ENCODE assay signal across 8 cellular contexts in the genomic region with DNA sequence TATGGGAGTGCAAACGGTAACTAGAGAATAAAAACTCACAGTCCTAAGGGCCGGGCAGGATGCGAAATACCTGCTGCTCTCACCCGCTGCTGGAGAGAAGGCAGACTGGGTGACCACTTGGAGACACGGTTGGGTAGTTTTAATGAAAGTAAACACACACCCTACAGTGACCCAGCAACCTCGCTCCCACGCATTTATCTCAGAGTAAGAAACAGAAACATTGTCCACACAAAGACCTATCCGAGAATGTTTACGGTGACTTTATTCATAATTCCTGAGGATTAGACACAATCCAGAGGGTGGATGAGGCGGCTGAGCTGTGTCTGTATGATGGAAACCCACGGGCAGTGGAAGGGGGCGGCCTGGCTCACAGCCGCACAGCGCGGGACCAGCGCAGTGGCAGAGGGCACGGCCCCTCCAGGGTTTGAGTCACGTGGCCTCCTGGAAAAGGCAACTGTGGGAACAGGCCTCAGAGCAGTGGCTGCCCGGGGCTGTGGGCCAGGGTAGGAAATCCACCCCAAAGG.
DNase-seq lines count a peak whose midpoint lies in the region; ATAC-seq and TF ChIP-seq lines count a peak whose summit lies in the region.

No MANE protein-coding gene starts in this region.

- H3K27me3 ChIP-seq in OCI-LY1 (ENCODE audit: insufficient read depth, low read length) = peaks cover 4% of the 10 kb centered on the region; the same call in 1 of the 2 replicates
- no peaks in the 10 kb centered on the region for H3K27me3 ChIP-seq in psoas muscle (ENCODE audit: insufficient read depth in 3 of 3, low read length in 2 of 3)

- H3K4me1 ChIP-seq in HEK293 (ENCODE audit: control insufficient read depth, insufficient read depth, low read length) = no peaks in the 10 kb centered on the region
- H3K4me1 ChIP-seq in OCI-LY1 (ENCODE audit: insufficient read depth, low read length, severe bottlenecking) = peaks cover 56% of the 10 kb centered on the region
- H3K4me1 ChIP-seq in psoas muscle = peaks cover 10% of the 10 kb centered on the region

- DNase-seq in nephron progenitor cell (no peak), psoas muscle (no peak), epidermal melanocyte (ENCODE audit: insufficient read length, low spot score) (no peak), anterior cingulate cortex (lab: John Stamatoyannopoulos, UW) (no peak)
- no peak for DNase-seq in activated CD8-positive, alpha-beta memory T cell treated with anti-CD3 and anti-CD28 coated beads, Interleukin-2, amount 50 U/mL, for 48 hours

- H3K4me3 ChIP-seq in HEK293 (ENCODE audit: low read depth, low read length) (no peak overlapping the region), OCI-LY1 (ENCODE audit: low read depth, low read length, poor library complexity, severe bottlenecking) (peak overlapping the region; percentile 34), psoas muscle (no peak overlapping the region)

- H3K27ac ChIP-seq in HEK293 (ENCODE audit: extremely low read depth, low read depth, low read length) (no peak overlapping the region), OCI-LY1 (ENCODE audit: low read depth, low read length, poor library complexity, severe bottlenecking) (peak overlapping the region; percentile 78), psoas muscle (no peak overlapping the region)

- peaks cover 64% of the 10 kb centered on the region for H3K4me1 Mint-ChIP-seq in nephron progenitor cell

- H3K4me3 Mint-ChIP-seq in nephron progenitor cell = peak overlapping the region; percentile 18

- intact Hi-C loops in psoas muscle (cut with DNase I) = no loop called here

- H3K9ac ChIP-seq in OCI-LY1 (ENCODE audit: low read length) = peak overlapping the region; percentile 20; the same call in 1 of the 2 replicates

- no peaks in the 10 kb centered on the region for H3K27me3 Mint-ChIP-seq in nephron progenitor cell (ENCODE audit: low read depth, poor library complexity)

- no peaks in the 10 kb centered on the region for H3K9me3 ChIP-seq in HEK293 (ENCODE audit: control insufficient read depth, insufficient read depth, low read depth, low read length)
- H3K9me3 ChIP-seq in OCI-LY1 (ENCODE audit: low read length) = no peaks in the 10 kb centered on the region
- no peaks in the 10 kb centered on the region for H3K9me3 ChIP-seq in psoas muscle

- H3K4me2 ChIP-seq in OCI-LY1 (ENCODE audit: low read length) = peak overlapping the region; percentile 63

- H3K79me2 ChIP-seq in OCI-LY1 (ENCODE audit: insufficient read depth, low read length) = no peaks in the 10 kb centered on the region

- H3K9me3 Mint-ChIP-seq in nephron progenitor cell = peaks cover 17% of the 10 kb centered on the region

- no peaks in the 10 kb centered on the region for H3K36me3 ChIP-seq in HEK293 (ENCODE audit: control insufficient read depth in 2 of 2, insufficient read depth in 1 of 2, low read length in 2 of 2)
- no peaks in the 10 kb centered on the region for H3K36me3 ChIP-seq in OCI-LY1 (ENCODE audit: insufficient read depth, low read length)
- H3K36me3 ChIP-seq in psoas muscle (ENCODE audit: insufficient read depth in 1 of 2, low read depth in 1 of 2) = peaks cover 0 to 10% of the 10 kb centered on the region in 2 donors

- CTCF ChIA-PET in HEK293 (lab: Yijun Ruan, JAX) = no interaction called here

- peaks cover 6% of the 10 kb centered on the region; the same call in 1 of the 2 replicates for H3F3A ChIP-seq in OCI-LY1 (ENCODE audit: insufficient read depth, low read length)

- TF ChIP-seq CTCF in HEK293 (tag by site-specific recombination; IDR thresholded peaks at IDR 0.05) (no peak), OCI-LY1 (IDR thresholded peaks at IDR 0.05; ENCODE audit: low read length) (no peak), nephron progenitor cell (IDR thresholded peaks at IDR 0.05) (no peak), psoas muscle (IDR thresholded peaks at IDR 0.05) (no peak)

- H3K9me2 ChIP-seq in OCI-LY1 (ENCODE audit: low read depth, low read length) = no peaks in the 10 kb centered on the region

- peak overlapping the region; percentile 43 for H3K27ac Mint-ChIP-seq in nephron progenitor cell

- WGBS in psoas muscle, 3 donors = 69 to 82% (median 70%) methylated on average over 19 of the region's 19 CpGs

- POLR2A ChIA-PET in HEK293 (lab: Yijun Ruan, JAX) = no interaction called here

- H2AFZ ChIP-seq in OCI-LY1 (ENCODE audit: low read length) = no peak overlapping the region

- H3K36me3 Mint-ChIP-seq in nephron progenitor cell (ENCODE audit: low read depth) = peaks cover 14% of the 10 kb centered on the region

- H4K20me1 ChIP-seq in OCI-LY1 (ENCODE audit: insufficient read depth, low read length) = no peaks in the 10 kb centered on the region

- ATAC-seq in GM18511 (IDR thresholded peaks at IDR 0.05; ENCODE audit: unreplicated experiment) = peak; percentile 82
- ATAC-seq in psoas muscle = no peak

TF ChIP-seq in HEK293, 187 proteins besides CTCF, POLR2A, EP300 and RAD21:
- no peak for TF ChIP-seq ZNF473 (tag by site-specific recombination; IDR thresholded peaks at IDR 0.05)
- no peak for TF ChIP-seq ZNF223 (tag by site-specific recombination; IDR thresholded peaks at IDR 0.05)
- peak; percentile 90 for TF ChIP-seq ZIC2 (tag by site-specific recombination; IDR thresholded peaks at IDR 0.05)
- TF ChIP-seq ZNF571 (tag by site-specific recombination; IDR thresholded peaks at IDR 0.05) = no peak
- TF ChIP-seq EGR2 (tag by site-specific recombination; IDR thresholded peaks at IDR 0.05; ENCODE audit: low read depth) = peak; percentile 51
- TF ChIP-seq ZFHX2 (tag by site-specific recombination; conservative IDR thresholded peaks at IDR 0.05) = 0 out of 2 replicates have a peak, but pooled peaks have one; percentile 36
- TF ChIP-seq ZNF404 (tag by site-specific recombination; IDR thresholded peaks at IDR 0.05) = no peak
- no peak for TF ChIP-seq ZNF777 (tag by site-specific recombination; IDR thresholded peaks at IDR 0.05; ENCODE audit: borderline replicate concordance)
- TF ChIP-seq SCRT2 (tag by site-specific recombination; IDR thresholded peaks at IDR 0.05) = peak; percentile 36; the same call in 1 of the 2 replicates
- TF ChIP-seq KLF17 (tag by site-specific recombination; IDR thresholded peaks at IDR 0.05) = peak; percentile 85
